2 cellular contexts compared by ENCODE assay signal in genomic region chr4:128358231-128358902, GRCh38.
TF ChIP-seq lines count a peak whose summit lies in the region.

No MANE protein-coding gene starts in this region.

TF ChIP-seq in A549, 52 proteins besides CTCF, POLR2A, EP300 and RAD21 (continued from another document):
- TF ChIP-seq CEBPB (IDR thresholded peaks at IDR 0.05) (0 out of 4 replicates have a peak, but pooled peaks of 1 of the 2 experiments have one; percentile 24), GATA3 (IDR thresholded peaks at IDR 0.05; ENCODE audit: borderline replicate concordance) (peak; percentile 42; the same call in 1 of the 2 replicates), FOSL2 (IDR thresholded peaks at IDR 0.05) (no peak), FOSL2 (CRISPR knock-in tag; IDR thresholded peaks at IDR 0.05) (no peak), USF2 (IDR thresholded peaks at IDR 0.05) (no peak), ATOH8 (CRISPR knock-in tag; IDR thresholded peaks at IDR 0.05; ENCODE audit: low read depth) (no peak)

TF ChIP-seq in GM23338, 12 proteins besides CTCF, POLR2A, EP300 and RAD21 (continued from another document):
- TF ChIP-seq REST (IDR thresholded peaks at IDR 0.05; ENCODE audit: unreplicated experiment) (no peak), EZH2 (IDR thresholded peaks at IDR 0.05; ENCODE audit: low read depth, unreplicated experiment) (no peak), ZNF462 (CRISPR knock-in tag; IDR thresholded peaks at IDR 0.05) (no peak), STAT1 (IDR thresholded peaks at IDR 0.05; ENCODE audit: unreplicated experiment) (no peak), NANOG (IDR thresholded peaks at IDR 0.05; ENCODE audit: borderline replicate concordance) (no peak), POLR2AphosphoS5 (IDR thresholded peaks at IDR 0.05; ENCODE audit: low read depth) (no peak), EZH2phosphoT487 (IDR thresholded peaks at IDR 0.05; ENCODE audit: unreplicated experiment) (no peak), JUNB (IDR thresholded peaks at IDR 0.05; ENCODE audit: unreplicated experiment) (no peak), CREB1 (CRISPR knock-in tag; IDR thresholded peaks at IDR 0.05; ENCODE audit: low read depth) (no peak), ETS1 (IDR thresholded peaks at IDR 0.05) (no peak), ZNF114 (CRISPR knock-in tag; IDR thresholded peaks at IDR 0.05) (no peak)
